Comparison of ENCODE assay signal across 2 cellular contexts in genomic region chr10:132809237-132810140, GRCh38.
TF ChIP-seq lines count a peak whose summit lies in the region.

No MANE protein-coding gene starts in this region.

TF ChIP-seq in IMR-90, 13 proteins besides CTCF, POLR2A, EP300 and RAD21:
- TF ChIP-seq MXI1 (IDR thresholded peaks at IDR 0.05; ENCODE audit: borderline replicate concordance, low read depth, low read length) = no peak
- TF ChIP-seq USF2 (IDR thresholded peaks at IDR 0.05; ENCODE audit: low read depth, low read length) = no peak
- no peak for TF ChIP-seq BHLHE40 (IDR thresholded peaks at IDR 0.05; ENCODE audit: low read depth, low read length)
- TF ChIP-seq FOS (IDR thresholded peaks at IDR 0.05; ENCODE audit: low read depth, low read length) = no peak
- no peak for TF ChIP-seq RCOR1 (IDR thresholded peaks at IDR 0.05; ENCODE audit: insufficient replicate concordance, low read length)
TF ChIP-seq in IMR-90: peak in this region for 0.

TF ChIP-seq in H1, 55 proteins besides CTCF, POLR2A, EP300 and RAD21:
- TF ChIP-seq PHF8 (conservative IDR thresholded peaks at IDR 0.05; ENCODE audit: low read depth, low read length) = no peak
- no peak for TF ChIP-seq JUND (IDR thresholded peaks at IDR 0.05; ENCODE audit: low read length)
- no peak for TF ChIP-seq HDAC6 (IDR thresholded peaks at IDR 0.05; ENCODE audit: low read depth, low read length)
- no peak for TF ChIP-seq CBX5 (IDR thresholded peaks at IDR 0.05; ENCODE audit: low read depth, low read length)
- TF ChIP-seq BCL11A (IDR thresholded peaks at IDR 0.05; ENCODE audit: low read depth in 2 of 2, low read length in 2 of 2) = no peak
- no peak for TF ChIP-seq TCF12 (IDR thresholded peaks at IDR 0.05; ENCODE audit: low read depth, low read length)
- TF ChIP-seq CTBP2 (IDR thresholded peaks at IDR 0.05; ENCODE audit: borderline replicate concordance, insufficient read depth, insufficient read length, low read length) = no peak
- no peak for TF ChIP-seq SIX5 (IDR thresholded peaks at IDR 0.05; ENCODE audit: low read depth, low read length)
- no peak for TF ChIP-seq SP1 (IDR thresholded peaks at IDR 0.05; ENCODE audit: low read depth, low read length)
- TF ChIP-seq RBBP5 (IDR thresholded peaks at IDR 0.05; ENCODE audit: borderline replicate concordance, low read depth, low read length) = no peak
- no peak for TF ChIP-seq POLR2AphosphoS5 (IDR thresholded peaks at IDR 0.05; ENCODE audit: low read depth, low read length)
- TF ChIP-seq EZH2 (IDR thresholded peaks at IDR 0.05; ENCODE audit: low read depth, low read length, severe bottlenecking) = no peak
- TF ChIP-seq POU5F1 (IDR thresholded peaks at IDR 0.05; ENCODE audit: low read depth, low read length) = no peak
- no peak for TF ChIP-seq CHD1 (IDR thresholded peaks at IDR 0.05; ENCODE audit: low read depth, low read length)
- TF ChIP-seq E2F6 (IDR thresholded peaks at IDR 0.05) = no peak
- no peak for TF ChIP-seq SAP30 (IDR thresholded peaks at IDR 0.05; ENCODE audit: insufficient read depth, insufficient replicate concordance, low read length)
- no peak for TF ChIP-seq KDM5A (IDR thresholded peaks at IDR 0.05; ENCODE audit: low read length)
- no peak for TF ChIP-seq SIRT6 (IDR thresholded peaks at IDR 0.05; ENCODE audit: low read length)
- no peak for TF ChIP-seq MAX (IDR thresholded peaks at IDR 0.05)
